21 cellular contexts compared by ENCODE assay signal in genomic region chr4:88535090-88535755, GRCh38. TPM values are rescaled to one million over a fixed set of nuclear protein-coding genes. Genes with fewer than 3 reads are reported as not detected.
DNase-seq lines count a peak whose midpoint lies in the region; ATAC-seq, FAIRE-seq and TF ChIP-seq lines count a peak whose summit lies in the region.
"Had no signal": no experiment of that assay in that cellular context is flagged by ENCODE, and none has a peak within 500 bp of the region (broad histone marks: within the 10 kb centered on the region; RNA-seq: fewer than 3 reads in every experiment).

No MANE protein-coding gene starts in this region.

- H3K4me3 ChIP-seq in ACC112 (ENCODE audit: low read depth, low read length) = peak overlapping the region; percentile 66; the same call in 1 of the 2 replicates
- H3K4me3 ChIP-seq in keratinocyte (ENCODE audit: control insufficient read depth in 2 of 3, extremely low read depth in 1 of 3, insufficient read depth in 2 of 3, low read depth in 1 of 3, low read length in 3 of 3) = peak overlapping the region in 1 of 3 experiments; percentile 64
- no peak overlapping the region for H3K4me3 ChIP-seq in mucosa of descending colon
- H3K4me3 ChIP-seq: A549, BLaER1, K562, upper lobe of right lung had no signal

- H3K4me2 ChIP-seq in keratinocyte (ENCODE audit: control insufficient read depth, extremely low read depth, insufficient read depth, low read depth, low read length) = peak overlapping the region; percentile 92
- H3K4me2 ChIP-seq: A549, BLaER1 had no signal

- dilution Hi-C loops in keratinocyte (cut with MboI; ENCODE audit: extremely low pct_ligation_motif_present, low sequenced_read_pairs) = no loop called here

- peaks cover 5% of the 10 kb centered on the region for H3K4me1 Mint-ChIP-seq in T-helper 17 cell

- ATAC-seq in T-helper 17 cell = no peak
- no peak for ATAC-seq in mucosa of descending colon
- ATAC-seq: A549, K562, upper lobe of right lung had no signal

- DNase-seq in activated CD4-positive, alpha-beta T cell treated with anti-CD3 and anti-CD28 coated beads for 48 hours = peak; percentile 32
- no peak for DNase-seq in activated CD4-positive, alpha-beta T cell treated with anti-CD3 and anti-CD28 coated beads for 1 hour
- DNase-seq in T-helper 17 cell = no peak
- DNase-seq in keratinocyte (ENCODE audit: low read depth, low spot score) = no peak
- no peak for DNase-seq in ecto neural progenitor cell (ENCODE audit: low spot score)
- no peak for DNase-seq in DMS79 (lab: John Stamatoyannopoulos, UW)
- no peak for DNase-seq in mucosa of descending colon
- DNase-seq: activated CD4-positive, alpha-beta T cell treated with anti-CD3 and anti-CD28 coated beads, Interleukin-2, amount 50 U/mL, for 1 hour; Calu3; NCI-H2029 treated with DMSO at 0.1 percent for 48 hours; NCI-H446 treated with DMSO at 0.1 percent for 48 hours; T1000; upper lobe of right lung had no signal

- H3K27ac ChIP-seq in ACC112 (ENCODE audit: low read depth, low read length) (peak overlapping the region; percentile 99), keratinocyte (ENCODE audit: control insufficient read depth, insufficient read depth, low read length) (peak overlapping the region; percentile 99)
- H3K27ac ChIP-seq: A549, BLaER1, neutrophil, upper lobe of right lung had no signal

- H4K20me1 ChIP-seq in keratinocyte (ENCODE audit: control insufficient read depth, extremely low read depth, insufficient read depth, low read length) = no peaks in the 10 kb centered on the region
- H4K20me1 ChIP-seq: BLaER1 had no signal

- no peak overlapping the region for H3K4me3 Mint-ChIP-seq in T-helper 17 cell
- H3K4me3 Mint-ChIP-seq: central memory CD8-positive, alpha-beta T cell had no signal

- no peaks in the 10 kb centered on the region for H3K9me1 ChIP-seq in keratinocyte (ENCODE audit: control insufficient read depth, extremely low read depth, insufficient read depth, low read length)

- FAIRE-seq in keratinocyte (lab: Jason Lieb, UNC) = no peak
- FAIRE-seq: A549, GM18507, K562 had no signal

- H3K27me3 ChIP-seq in ACC112 (ENCODE audit: insufficient read depth, low read length) = no peaks in the 10 kb centered on the region
- H3K27me3 ChIP-seq in keratinocyte (ENCODE audit: control insufficient read depth, extremely low read depth, insufficient read depth, low read length) = no peaks in the 10 kb centered on the region
- H3K27me3 ChIP-seq: BLaER1, neutrophil, upper lobe of right lung had no signal

- H3K9me3 ChIP-seq in T-helper 17 cell (ENCODE audit: control insufficient read depth, low read length, poor library complexity, severe bottlenecking) (no peaks in the 10 kb centered on the region), keratinocyte (ENCODE audit: control insufficient read depth, low read depth, low read length) (no peaks in the 10 kb centered on the region), mucosa of descending colon (no peaks in the 10 kb centered on the region)
- H3K9me3 ChIP-seq: A549, BLaER1, neutrophil, upper lobe of right lung had no signal

- peak overlapping the region; percentile 79 for H3K9ac ChIP-seq in keratinocyte (ENCODE audit: control insufficient read depth, extremely low read depth, insufficient read depth, low read length)
- H3K9ac ChIP-seq: BLaER1 had no signal

- H3K79me2 ChIP-seq in ACC112 (ENCODE audit: control insufficient read depth, insufficient read depth, low read length, unreplicated experiment) = no peaks in the 10 kb centered on the region
- peaks cover 25% of the 10 kb centered on the region for H3K79me2 ChIP-seq in keratinocyte (ENCODE audit: control insufficient read depth, insufficient read depth, low read length)

- H2AFZ ChIP-seq in ACC112 (ENCODE audit: low read length, unreplicated experiment) = peak overlapping the region; percentile 80
- H2AFZ ChIP-seq in keratinocyte (ENCODE audit: control insufficient read depth, low read length) = no peak overlapping the region

- intact Hi-C loops in mucosa of descending colon (cut with DNase I, micrococcal nuclease) = loop anchor here in 1 of 2 donors (5.0 kb wide), 1 partner anchor 122 kb away; no protein-coding TSS in a partner anchor

- no peaks in the 10 kb centered on the region for H3K36me3 ChIP-seq in ACC112 (ENCODE audit: insufficient read depth, low read length)
- no peaks in the 10 kb centered on the region for H3K36me3 ChIP-seq in keratinocyte (ENCODE audit: control insufficient read depth in 2 of 2, extremely low read depth in 1 of 2, insufficient read depth in 2 of 2, low read length in 2 of 2)
- no peaks in the 10 kb centered on the region for H3K36me3 ChIP-seq in mucosa of descending colon (ENCODE audit: low read depth)
- H3K36me3 ChIP-seq: BLaER1, neutrophil, upper lobe of right lung had no signal

- TF ChIP-seq CTCF in keratinocyte (optimal IDR thresholded peaks at IDR 0.05 in 1 of 3, IDR thresholded peaks at IDR 0.05 in 1 of 3, conservative IDR thresholded peaks at IDR 0.05 in 1 of 3; ENCODE audit: extremely low read depth in 1 of 3, insufficient read depth in 2 of 3, low read length in 3 of 3) (no peak), mucosa of descending colon (IDR thresholded peaks at IDR 0.05) (no peak)

- peaks cover 3% of the 10 kb centered on the region for H3K36me3 Mint-ChIP-seq in T-helper 17 cell (ENCODE audit: low read depth)

- H3K27me3 Mint-ChIP-seq in T-helper 17 cell = peaks cover 24% of the 10 kb centered on the region

- H3K4me1 ChIP-seq in ACC112 (ENCODE audit: control insufficient read depth, insufficient read depth, low read length, unreplicated experiment) (peaks cover 39% of the 10 kb centered on the region), keratinocyte (ENCODE audit: control insufficient read depth, extremely low read depth, insufficient read depth, low read length) (peaks cover 40% of the 10 kb centered on the region), mucosa of descending colon (ENCODE audit: low read depth) (no peaks in the 10 kb centered on the region)
- H3K4me1 ChIP-seq: A549, BLaER1, upper lobe of right lung had no signal

- peak overlapping the region; percentile 19 for H3K27ac Mint-ChIP-seq in T-helper 17 cell
- H3K27ac Mint-ChIP-seq: activated T-helper 2 cell treated with anti-CD3 and anti-CD28 coated beads, Interferon-gamma antibody, Interleukin-2, Interleukin-4, amounts not matched to agents 10 μg/mL and 5 μg/mL and 100 μg/mL, durations not matched to agents 14 hours and 24 hours and 36 hours had no signal

RNA-seq across cellular contexts. Expression of gene PYURF, which starts 11.6 kb away (rescaled TPM):
- total RNA-seq in T-helper 17 cell (10 to 100 TPM; 38.8 to 39.7 TPM), mucosa of descending colon (10 to 100 TPM; 41.3 to 62.7 (median 53.2) TPM)
- 55.4 to 95.6 TPM (median 71.5 TPM) in 3 replicates for polyA plus RNA-seq in keratinocyte
- 38.6 TPM for polyA plus RNA-seq in keratinocyte (2011; ENCODE audit: low read depth)
- 54.2 and 62.1 TPM in 2 replicates for polyA plus RNA-seq in keratinocyte (2011; cell fraction: cytosol; rRNA removed)
- polyA plus RNA-seq in keratinocyte (2011; cell fraction: nucleus; rRNA removed) = 17.6 and 18.5 TPM in 2 replicates
- 74.1 and 76.1 TPM in 2 replicates for polyA plus RNA-seq in keratinocyte (2012; ENCODE audit: low replicate concordance)
- 11.0 to 19.9 TPM (median 16.2 TPM) in 3 replicates for polyA minus RNA-seq in keratinocyte
- polyA minus RNA-seq in keratinocyte (2011; cell fraction: cytosol; rRNA and poly(A)+ RNA removed) = 26.9 TPM
- 7.2 and 10.2 TPM in 2 replicates for polyA minus RNA-seq in keratinocyte (2011; cell fraction: nucleus; rRNA and poly(A)+ RNA removed)

RNA-seq across cellular contexts. Expression of gene HERC3, which starts 57.1 kb away (rescaled TPM):
- 10 to 100 TPM; 53.4 to 63.8 TPM for total RNA-seq in T-helper 17 cell
- polyA plus RNA-seq in keratinocyte = 24.8 to 26.6 TPM (median 26.3 TPM) in 3 replicates
- 10.8 TPM for polyA plus RNA-seq in keratinocyte (2011; ENCODE audit: low read depth)
- polyA plus RNA-seq in keratinocyte (2011; cell fraction: cytosol; rRNA removed) = 12.7 and 23.9 TPM in 2 replicates
- polyA plus RNA-seq in keratinocyte (2011; cell fraction: nucleus; rRNA removed) = 40.0 and 44.5 TPM in 2 replicates
- 18.3 and 18.8 TPM in 2 replicates for polyA plus RNA-seq in keratinocyte (2012; ENCODE audit: low replicate concordance)
- 19.3 to 59.5 TPM (median 46.1 TPM) in 3 replicates for polyA minus RNA-seq in keratinocyte
- polyA minus RNA-seq in keratinocyte (2011; cell fraction: cytosol; rRNA and poly(A)+ RNA removed) = 14.4 TPM
- polyA minus RNA-seq in keratinocyte (2011; cell fraction: nucleus; rRNA and poly(A)+ RNA removed) = 48.5 and 93.5 TPM in 2 replicates
- total RNA-seq in mucosa of descending colon = 10 to 100 TPM; 49.1 to 51.6 (median 50.6) TPM
